ENCODE assay signal across 1 cellular context in the genomic region with DNA sequence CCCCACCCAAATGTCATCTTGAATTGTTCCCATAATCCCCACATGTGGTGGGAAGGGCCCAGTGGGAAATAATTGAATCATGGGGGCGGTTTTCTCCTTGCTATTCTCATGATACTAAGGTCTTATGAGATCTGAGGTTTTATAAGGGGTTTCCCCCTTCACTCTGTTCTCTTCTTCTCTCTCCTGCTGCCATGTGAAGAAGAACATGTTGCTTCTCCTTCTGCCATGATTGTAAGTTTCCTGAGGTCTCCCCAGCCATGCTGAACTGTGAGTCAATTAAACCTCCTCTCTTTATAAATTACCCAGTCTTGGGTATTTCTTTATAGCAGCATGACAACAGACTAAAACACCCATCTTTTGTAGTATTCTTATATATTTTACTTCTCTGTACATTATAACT.
A peak's percentile ranks its signal among the peaks of the same experiment; 100 is the strongest.
TF ChIP-seq lines count a peak whose summit lies in the region.

No MANE protein-coding gene starts in this region.

TF ChIP-seq in GM12878, 131 proteins besides CTCF, POLR2A, EP300 and RAD21:
- no peak for TF ChIP-seq HDAC6 (IDR thresholded peaks at IDR 0.05; ENCODE audit: unreplicated experiment)
- peak; percentile 84; the same call in 1 of the 2 replicates for TF ChIP-seq CBX5 (IDR thresholded peaks at IDR 0.05; ENCODE audit: low read depth)
- 0 out of 2 replicates have a peak, but pooled peaks have one; percentile 12 for TF ChIP-seq YY1 (IDR thresholded peaks at IDR 0.05; ENCODE audit: low read depth, low read length)
- no peak for TF ChIP-seq HDAC2 (IDR thresholded peaks at IDR 0.05)
- no peak for TF ChIP-seq SRF (IDR thresholded peaks at IDR 0.05; ENCODE audit: low read depth in 2 of 2, low read length in 2 of 2)
- no peak for TF ChIP-seq DPF2 (IDR thresholded peaks at IDR 0.05)
- no peak for TF ChIP-seq BACH1 (IDR thresholded peaks at IDR 0.05; ENCODE audit: borderline replicate concordance)
